In genomic region chr4:185396724-185397402, GRCh38 we compare ENCODE assay signal across 8 cellular contexts. TPM values are rescaled to one million over a fixed set of nuclear protein-coding genes. Genes with fewer than 3 reads are reported as not detected.
A peak's percentile ranks its signal among the peaks of the same experiment; 100 is the strongest.
DNase-seq lines count a peak whose midpoint lies in the region; ATAC-seq and TF ChIP-seq lines count a peak whose summit lies in the region.

TSS of gene ANKRD37 (plus strand) at chr4:185396841. CDS start at chr4:185396924, 83 bp downstream.

- H3K4me3 ChIP-seq in SJCRH30: peak within 1 kb of the TSS; percentile 76
- H3K4me3 ChIP-seq in mesenchymal stem cell (ENCODE audit: insufficient read depth in 1 of 2, low read depth in 1 of 2, low read length in 2 of 2): peak within 1 kb of the TSS; percentile 81 to 85
- H3K4me3 ChIP-seq in transverse colon: peak within 1 kb of the TSS; percentile 57 to 80 (median 68)

- H3K14ac ChIP-seq in mesenchymal stem cell (ENCODE audit: low read length in 2 of 2): peak within 1 kb of the TSS in 1 of 2 experiments; percentile 56

- TF ChIP-seq EP300 in transverse colon (IDR thresholded peaks at IDR 0.05; ENCODE audit: low read depth): no peak

- intact Hi-C loops in transverse colon (cut with DNase I; ENCODE audit: low total_unique reads): loop anchor here (5.0 kb wide), 1 partner anchor 190 kb away; the partner anchor contains the start of gene SNX25

- peak; percentile 95 for TF ChIP-seq POLR2A in transverse colon (IDR thresholded peaks at IDR 0.05)

- H2BK12ac ChIP-seq in mesenchymal stem cell (ENCODE audit: low read length in 2 of 2): peak within 1 kb of the TSS; percentile 2 to 10

- H3K4me1 Mint-ChIP-seq in effector memory CD8-positive, alpha-beta T cell (ENCODE audit: low read depth in 2 of 2): peaks cover 13 to 24% of the 10 kb centered on the region in 2 donors

- H2BK15ac ChIP-seq in mesenchymal stem cell (ENCODE audit: low read depth, poor library complexity, severe bottlenecking): peak within 1 kb of the TSS; percentile 63

- WGBS in mesenchymal stem cell: 7% methylated on average over 37 of the region's 38 CpGs
- whole genome bisulfite sequencing in transverse colon (ENCODE audit: low coverage in 1 of 2), 2 donors: 11% methylated on average over 22 of the region's 38 CpGs; no CpG with 5 or more reads in 1 of the 2 donors

- peak within 1 kb of the TSS; percentile 95 for H3K4me2 ChIP-seq in mesenchymal stem cell (ENCODE audit: low read length, poor library complexity, severe bottlenecking)

- no peak within 1 kb of the TSS for H2AK5ac ChIP-seq in mesenchymal stem cell (ENCODE audit: low read length, severe bottlenecking)

- H2BK5ac ChIP-seq in mesenchymal stem cell (ENCODE audit: low read depth, low read length, poor library complexity, severe bottlenecking): peak within 1 kb of the TSS; percentile 91

- TF ChIP-seq CTCF in transverse colon (IDR thresholded peaks at IDR 0.05): peak in 2 of 5 experiments; percentile 47 to 51

- no peaks in the 10 kb centered on the region for H3K79me1 ChIP-seq in mesenchymal stem cell (replicated peaks; ENCODE audit: low read length, poor library complexity, severe bottlenecking)

- H3K27me3 ChIP-seq in SJCRH30 (no peaks in the 10 kb centered on the region), mesenchymal stem cell (ENCODE audit: control insufficient read depth in 1 of 2, insufficient read depth in 1 of 2, low read length in 2 of 2) (no peaks in the 10 kb centered on the region), transverse colon (no peaks in the 10 kb centered on the region)

- peak within 1 kb of the TSS; percentile 75 to 81 for H3K18ac ChIP-seq in mesenchymal stem cell (ENCODE audit: low read depth in 1 of 2, low read length in 2 of 2)

- H4K91ac ChIP-seq in mesenchymal stem cell (ENCODE audit: low read length): peak within 1 kb of the TSS; percentile 86

- no peaks in the 10 kb centered on the region for H3K27me3 Mint-ChIP-seq in effector memory CD8-positive, alpha-beta T cell

- peaks cover 33% of the 10 kb centered on the region for H3K36me3 Mint-ChIP-seq in effector memory CD8-positive, alpha-beta T cell (ENCODE audit: insufficient read depth)

- peak within 1 kb of the TSS; percentile 54 to 57 for H3K4ac ChIP-seq in mesenchymal stem cell (ENCODE audit: low read depth in 1 of 2, low read length in 2 of 2)

- H3K27ac ChIP-seq in SJCRH30 (peak within 1 kb of the TSS; percentile 79), mesenchymal stem cell (ENCODE audit: low read length, poor library complexity, severe bottlenecking) (peak within 1 kb of the TSS; percentile 65), transverse colon (peak within 1 kb of the TSS; percentile 97 to 100 (median 99))

- no peaks in the 10 kb centered on the region for H3K9me3 Mint-ChIP-seq in effector memory CD8-positive, alpha-beta T cell

- H2AFZ ChIP-seq in mesenchymal stem cell (ENCODE audit: low read depth, low read length): peak within 1 kb of the TSS; percentile 91

- H4K8ac ChIP-seq in mesenchymal stem cell (ENCODE audit: low read length): peak within 1 kb of the TSS; percentile 52

- no peaks in the 10 kb centered on the region for H3K36me3 ChIP-seq in SJCRH30
- H3K36me3 ChIP-seq in mesenchymal stem cell (ENCODE audit: control insufficient read depth in 1 of 2, insufficient read depth in 2 of 2, low read depth in 1 of 2, low read length in 2 of 2): peaks cover 2 to 32% of the 10 kb centered on the region in 2 experiments
- peaks cover 0 to 19% (median 3%) of the 10 kb centered on the region in 4 donors for H3K36me3 ChIP-seq in transverse colon

- H3K9me3 ChIP-seq in SJCRH30 (replicated peaks) (no peaks in the 10 kb centered on the region), mesenchymal stem cell (ENCODE audit: control insufficient read depth, low read length) (no peaks in the 10 kb centered on the region), transverse colon (no peaks in the 10 kb centered on the region)

- H3K4me1 ChIP-seq in SJCRH30 (no peaks in the 10 kb centered on the region), mesenchymal stem cell (ENCODE audit: control insufficient read depth, insufficient read depth, low read depth, low read length) (peaks cover 4% of the 10 kb centered on the region), transverse colon (peaks cover 2 to 43% (median 17%) of the 10 kb centered on the region in 4 donors)

- ATAC-seq in HG03196 (IDR thresholded peaks at IDR 0.05; ENCODE audit: unreplicated experiment): peak; percentile 2
- no peak for ATAC-seq in effector memory CD8-positive, alpha-beta T cell (replicated peaks)

- peak within 1 kb of the TSS; percentile 92 to 97 for H3K4me3 Mint-ChIP-seq in effector memory CD8-positive, alpha-beta T cell

- peak within 1 kb of the TSS; percentile 97 to 98 for H3K27ac Mint-ChIP-seq in effector memory CD8-positive, alpha-beta T cell

- peak within 1 kb of the TSS in 1 of 2 experiments; percentile 59 for H3K23ac ChIP-seq in mesenchymal stem cell (ENCODE audit: low read length in 2 of 2)

- H3K9ac ChIP-seq in mesenchymal stem cell (ENCODE audit: low read length): peak within 1 kb of the TSS; percentile 94

- DNase-seq in DMS79 (lab: John Stamatoyannopoulos, UW) (peak; percentile 17), SJCRH30 (peak; percentile 20 to 22), mesenchymal stem cell (peak; percentile 45), transverse colon (peak; percentile 62), retina (no peak), activated gamma-delta T cell treated with Interleukin-2 at 50 U/mL for 16 hours (no peak)
- DNase-seq in effector memory CD8-positive, alpha-beta T cell: no peak

- H2BK120ac ChIP-seq in mesenchymal stem cell (ENCODE audit: low read depth, low read length): peak within 1 kb of the TSS; percentile 29

- in situ Hi-C loops in transverse colon (cut with MboI; ENCODE audit: low pct_ligation_motif_present in 1 of 4, low pct_unique_long_range_greater_than_20kb in 1 of 4, low sequenced_read_pairs in 3 of 4): loop anchor here in 2 of 4 donors (10.0 kb wide), 2 partner anchors 182 to 192 kb away; partner anchors contain the start of genes CFAP97 (in 1 of the 2) and SNX25 (in 1 of the 2)

RNA-seq across cellular contexts. Expression of gene ANKRD37, which starts in this region (rescaled TPM):
- total RNA-seq in SJCRH30 (2014; rRNA removed; shearing (Covaris generic)): 4.1 and 4.3 TPM in 2 replicates
- 0.97 TPM for polyA plus RNA-seq in mesenchymal stem cell (2013, experiment 1 of 2)
- 0.96 TPM for polyA plus RNA-seq in mesenchymal stem cell (2013, experiment 2 of 2)
- 10 to 100 TPM in 1 of 4 donors, 1 to 10 TPM in 3; 2.0 to 10.0 (median 7.1) TPM for total RNA-seq in transverse colon

Comparison
In these comparisons a context has a peak if more than half of its experiments do, and no peak if none do; other contexts are left out.
1. DNase-seq: peak in DMS79 (single experiment), SJCRH30 (2 of 2), mesenchymal stem cell (single experiment) and transverse colon (single experiment); none in effector memory CD8-positive, alpha-beta T cell (0 of 3), retina (single experiment) and activated gamma-delta T cell treated with Interleukin-2 at 50 U/mL for 16 hours (single experiment).
2. Peak in every context shown above with its lines, with median percentiles within 50 percentile points of each other: H3K27ac ChIP-seq and H3K4me3 ChIP-seq.